In genomic region chr17:74514632-74515035, GRCh38 we compare ENCODE assay signal across 9 cellular contexts. TPM values are rescaled to one million over a fixed set of nuclear protein-coding genes. Genes with fewer than 3 reads are reported as not detected.
DNase-seq lines count a peak whose midpoint lies in the region; ATAC-seq, FAIRE-seq and TF ChIP-seq lines count a peak whose summit lies in the region.
"Had no signal": no experiment of that assay in that cellular context is flagged by ENCODE, and none has a peak within 500 bp of the region (broad histone marks: within the 10 kb centered on the region; RNA-seq: fewer than 3 reads in every experiment).

No MANE protein-coding gene starts in this region.

- no peak for TF ChIP-seq POLR2A in tibial nerve (IDR thresholded peaks at IDR 0.05)
- TF ChIP-seq POLR2A in H54 (IDR thresholded peaks at IDR 0.05; ENCODE audit: low read depth, low read length): no peak

- TF ChIP-seq EP300 in tibial nerve (IDR thresholded peaks at IDR 0.05): peak in 1 of 2 donors; percentile 35

- no peak for DNase-seq in activated CD4-positive, alpha-beta T cell treated with anti-CD3 and anti-CD28 coated beads, Interleukin-2, amount 10 ng/mL, durations not matched to agents 24 days and 14 days
- no peak for DNase-seq in activated CD4-positive, alpha-beta T cell treated with anti-CD3 and anti-CD28 coated beads for 4 hours
- DNase-seq in RKO (ENCODE audit: low spot score) (peak; percentile 40), tibial nerve (ENCODE audit: low spot score in 2 of 2) (no peak), H54 (ENCODE audit: insufficient read length, low spot score) (no peak)
- peak; percentile 24 for DNase-seq in stimulated activated CD8-positive, alpha-beta memory T cell treated with anti-CD3 and anti-CD28 coated beads, Interleukin-7, amount 100 ng/mL, for 24 hours (ENCODE audit: low read depth)

- 93% methylated on average over 8 of the region's 8 CpGs for WGBS in tibial nerve, 2 donors

- H3K27me3 Mint-ChIP-seq in activated CD4-positive, alpha-beta T cell treated with anti-CD3 and anti-CD28 coated beads, Interleukin-2, amount 10 ng/mL, durations not matched to agents 24 days and 14 days: peaks cover 13% of the 10 kb centered on the region
- no peaks in the 10 kb centered on the region for H3K27me3 Mint-ChIP-seq in dendritic cell treated with granulocyte-macrophage colony-stimulating factor and Interleukin-4, amounts not matched to agents 40 ng/mL and 50 ng/mL, for 4 days

- no peak for TF ChIP-seq CTCF in tibial nerve (IDR thresholded peaks at IDR 0.05)

- peak overlapping the region; percentile 94 for H3K27ac Mint-ChIP-seq in activated CD4-positive, alpha-beta T cell treated with anti-CD3 and anti-CD28 coated beads, Interleukin-2, amount 10 ng/mL, durations not matched to agents 24 days and 14 days
- peak overlapping the region; percentile 89 for H3K27ac Mint-ChIP-seq in dendritic cell treated with granulocyte-macrophage colony-stimulating factor and Interleukin-4, amounts not matched to agents 40 ng/mL and 50 ng/mL, for 4 days

- H3K9me3 ChIP-seq in tibial nerve: peaks cover 0 to 8% (median 0%) of the 10 kb centered on the region in 4 donors

- H3K36me3 ChIP-seq in tibial nerve: no peaks in the 10 kb centered on the region

- H3K9me3 Mint-ChIP-seq in activated CD4-positive, alpha-beta T cell treated with anti-CD3 and anti-CD28 coated beads, Interleukin-2, amount 10 ng/mL, durations not matched to agents 24 days and 14 days: peaks cover 22% of the 10 kb centered on the region
- peaks cover 22% of the 10 kb centered on the region for H3K9me3 Mint-ChIP-seq in dendritic cell treated with granulocyte-macrophage colony-stimulating factor and Interleukin-4, amounts not matched to agents 40 ng/mL and 50 ng/mL, for 4 days

- H3K4me1 ChIP-seq in tibial nerve: no peaks in the 10 kb centered on the region

- no peak overlapping the region for H3K27ac ChIP-seq in tibial nerve

- no peak overlapping the region for H3K4me3 ChIP-seq in tibial nerve

- H3K4me1 Mint-ChIP-seq in activated CD4-positive, alpha-beta T cell treated with anti-CD3 and anti-CD28 coated beads, Interleukin-2, amount 10 ng/mL, durations not matched to agents 24 days and 14 days: peaks cover 27% of the 10 kb centered on the region
- peaks cover 69% of the 10 kb centered on the region for H3K4me1 Mint-ChIP-seq in dendritic cell treated with granulocyte-macrophage colony-stimulating factor and Interleukin-4, amounts not matched to agents 40 ng/mL and 50 ng/mL, for 4 days (ENCODE audit: low read depth)

- H3K36me3 Mint-ChIP-seq in activated CD4-positive, alpha-beta T cell treated with anti-CD3 and anti-CD28 coated beads, Interleukin-2, amount 10 ng/mL, durations not matched to agents 24 days and 14 days (ENCODE audit: low read depth): peaks cover 14% of the 10 kb centered on the region
- peaks cover 12% of the 10 kb centered on the region for H3K36me3 Mint-ChIP-seq in dendritic cell treated with granulocyte-macrophage colony-stimulating factor and Interleukin-4, amounts not matched to agents 40 ng/mL and 50 ng/mL, for 4 days (ENCODE audit: low read depth)

- no peaks in the 10 kb centered on the region for H3K27me3 ChIP-seq in tibial nerve

- no peak for ATAC-seq in HG02938 (IDR thresholded peaks at IDR 0.05; ENCODE audit: unreplicated experiment)

- no peak for FAIRE-seq in H54 (lab: Jason Lieb, UNC)

- intact Hi-C loops in activated CD4-positive, alpha-beta T cell treated with anti-CD3 and anti-CD28 coated beads, Interleukin-2, amount 10 ng/mL, durations not matched to agents 24 days and 14 days (cut with micrococcal nuclease): loop anchor here (10.0 kb wide), 1 partner anchor 230 kb away; no protein-coding TSS in a partner anchor
- intact Hi-C loops in dendritic cell treated with granulocyte-macrophage colony-stimulating factor and Interleukin-4, amounts not matched to agents 40 ng/mL and 50 ng/mL, for 4 days (cut with micrococcal nuclease): no loop called here

- peak overlapping the region; percentile 34 for H3K4me3 Mint-ChIP-seq in activated CD4-positive, alpha-beta T cell treated with anti-CD3 and anti-CD28 coated beads, Interleukin-2, amount 10 ng/mL, durations not matched to agents 24 days and 14 days
- H3K4me3 Mint-ChIP-seq in dendritic cell treated with granulocyte-macrophage colony-stimulating factor and Interleukin-4, amounts not matched to agents 40 ng/mL and 50 ng/mL, for 4 days: no peak overlapping the region

RNA-seq across cellular contexts. Expression of gene CD300LB, which starts 16.6 kb away (rescaled TPM):
- not detected in 2 replicates for total RNA-seq in activated CD4-positive, alpha-beta T cell treated with anti-CD3 and anti-CD28 coated beads, Interleukin-2, amount 10 ng/mL, durations not matched to agents 24 days and 14 days
- total RNA-seq in tibial nerve: under 1 TPM in 2 of 4 donors, not detected in 2; 0.21 to 0.44 TPM
- total RNA-seq: lung microvascular endothelial cell had no signal

RNA-seq across cellular contexts. Expression of gene CD300C, which starts 31.3 kb away (rescaled TPM):
- 0.17 and 0.26 TPM in 2 replicates for total RNA-seq in activated CD4-positive, alpha-beta T cell treated with anti-CD3 and anti-CD28 coated beads, Interleukin-2, amount 10 ng/mL, durations not matched to agents 24 days and 14 days
- total RNA-seq in tibial nerve: 1 to 10 TPM in 2 of 4 donors, under 1 TPM in 1, not detected in 1; 0.59 to 1.8 (median 1.7) TPM
- total RNA-seq: lung microvascular endothelial cell had no signal

RNA-seq across cellular contexts. Expression of gene CD300A, which starts 48.2 kb away (rescaled TPM):
- total RNA-seq in activated CD4-positive, alpha-beta T cell treated with anti-CD3 and anti-CD28 coated beads, Interleukin-2, amount 10 ng/mL, durations not matched to agents 24 days and 14 days: 14.9 and 15.3 TPM in 2 replicates
- total RNA-seq in tibial nerve: 10 to 100 TPM in 2 of 4 donors, 1 to 10 TPM in 2; 6.8 to 12.6 (median 9.8) TPM
- total RNA-seq: lung microvascular endothelial cell had no signal

RNA-seq across cellular contexts. Expression of gene CD300H, which starts 52.7 kb away (rescaled TPM):
- total RNA-seq in activated CD4-positive, alpha-beta T cell treated with anti-CD3 and anti-CD28 coated beads, Interleukin-2, amount 10 ng/mL, durations not matched to agents 24 days and 14 days: not detected in 2 replicates
- total RNA-seq in tibial nerve: not detected
- total RNA-seq: lung microvascular endothelial cell had no signal

Comparison
In these comparisons a context has a peak if more than half of its experiments do, and no peak if none do; other contexts are left out.
1. DNase-seq: peak in RKO (single experiment) and stimulated activated CD8-positive, alpha-beta memory T cell treated with anti-CD3 and anti-CD28 coated beads, Interleukin-7, amount 100 ng/mL, for 24 hours (single experiment); none in activated CD4-positive, alpha-beta T cell treated with anti-CD3 and anti-CD28 coated beads, Interleukin-2, amount 10 ng/mL, durations not matched to agents 24 days and 14 days (single experiment), activated CD4-positive, alpha-beta T cell treated with anti-CD3 and anti-CD28 coated beads for 4 hours (0 of 2), tibial nerve (0 of 2) and H54 (single experiment).